Comparison of ENCODE assay signal across 22 cellular contexts in the genomic region with DNA sequence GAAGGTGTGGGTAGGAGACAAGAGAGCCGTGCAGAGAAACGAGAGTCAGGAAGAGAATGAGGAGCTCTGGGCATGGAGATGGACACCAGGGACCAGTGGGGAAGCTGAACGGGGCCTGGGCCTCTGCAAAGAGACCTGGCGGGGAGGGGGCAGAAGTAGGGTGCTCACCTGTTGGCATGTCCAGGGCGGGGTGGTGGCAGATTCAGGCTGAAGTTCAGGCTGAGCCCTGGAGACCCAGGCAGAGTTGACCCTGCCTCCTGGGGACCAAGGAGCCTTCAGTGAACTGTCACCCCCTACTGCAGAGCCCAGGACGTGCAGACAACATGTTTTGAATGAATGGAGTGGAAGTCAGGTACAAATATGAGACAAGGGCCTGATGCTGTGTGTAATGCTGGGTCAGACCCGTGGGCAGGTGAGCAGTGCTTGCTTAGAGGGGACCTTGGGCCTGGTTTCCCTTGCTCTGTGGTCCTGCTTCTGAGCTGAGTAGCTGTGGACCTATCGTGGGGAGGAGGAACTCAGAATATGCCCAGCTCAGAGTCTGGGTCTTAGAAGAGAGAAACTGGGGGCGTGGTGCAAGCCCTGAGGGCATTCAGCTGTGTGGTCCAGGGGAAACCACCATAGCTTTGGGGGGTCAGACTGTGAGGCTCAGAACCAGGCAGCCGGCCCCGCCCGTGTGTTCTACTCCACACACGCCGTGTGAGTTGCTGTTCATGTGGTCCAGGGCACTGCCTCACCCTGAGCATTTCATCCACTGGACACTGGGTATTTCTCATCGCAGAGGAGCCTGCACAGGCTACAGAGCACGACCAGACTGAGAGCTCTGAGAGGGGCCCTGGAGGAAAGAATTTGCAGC. TPM values are rescaled to one million over a fixed set of nuclear protein-coding genes. Genes with fewer than 3 reads are reported as not detected.
DNase-seq lines count a peak whose midpoint lies in the region; ATAC-seq and TF ChIP-seq lines count a peak whose summit lies in the region.
"Had no signal": no experiment of that assay in that cellular context is flagged by ENCODE, and none has a peak within 500 bp of the region (broad histone marks: within the 10 kb centered on the region; RNA-seq: fewer than 3 reads in every experiment).

No MANE protein-coding gene starts in this region.

- no peak overlapping the region for H3K27ac ChIP-seq in WERI-Rb-1
- H3K27ac ChIP-seq: 22Rv1, HL-60 had no signal

- no peak for DNase-seq in activated CD8-positive, alpha-beta T cell treated with anti-CD3 and anti-CD28 coated beads, Interleukin-2, amount 10 ng/mL, durations not matched to agents 7 days and 5 days
- no peak for DNase-seq in activated CD8-positive, alpha-beta T cell treated with anti-CD3 and anti-CD28 coated beads for 36 hours
- DNase-seq in WERI-Rb-1 (no peak), GM10266 (ENCODE audit: extremely low spot score) (no peak)
- DNase-seq in naive thymus-derived CD8-positive, alpha-beta T cell, result no peak
- DNase-seq: BE2C; Calu3; CD4-positive, alpha-beta T cell; DMS53; MV-4-11; NCI-H1417 treated with DMSO at 0.1 percent for 48 hours; NCI-H2029; NCI-H2171; NCI-H446 treated with DMSO at 0.1 percent for 48 hours; SK-N-SH had no signal

- no peak overlapping the region for H3K4me3 ChIP-seq in WERI-Rb-1 (ENCODE audit: low read depth, low read length)
- H3K4me3 ChIP-seq: GM23338, K562 had no signal

- intact Hi-C loops in activated CD8-positive, alpha-beta T cell treated with anti-CD3 and anti-CD28 coated beads for 36 hours (cut with micrococcal nuclease), result no loop called here

- no peak for ATAC-seq in activated CD8-positive, alpha-beta T cell treated with anti-CD3 and anti-CD28 coated beads, Interleukin-2, amount 10 ng/mL, durations not matched to agents 7 days and 5 days
- no peak for ATAC-seq in activated CD8-positive, alpha-beta T cell treated with anti-CD3 and anti-CD28 coated beads for 36 hours
- no peak for ATAC-seq in naive thymus-derived CD8-positive, alpha-beta T cell
- ATAC-seq in stimulated activated memory B cell treated with anti-CD40 and anti-IgM and Interleukin-4, amounts not matched to agents 10 μg/mL and 1 μg/mL and 100 μg/mL, for 72 hours, result no peak
- no peak for ATAC-seq in HG02852 (IDR thresholded peaks at IDR 0.05; ENCODE audit: unreplicated experiment)
- ATAC-seq in GM21423 (IDR thresholded peaks at IDR 0.05; ENCODE audit: unreplicated experiment), result no peak
- ATAC-seq: GM23338, K562 had no signal

- no peaks in the 10 kb centered on the region for H3K36me3 ChIP-seq in WERI-Rb-1
- H3K36me3 ChIP-seq: BE2C had no signal

- H3K4me1 Mint-ChIP-seq in activated CD8-positive, alpha-beta T cell treated with anti-CD3 and anti-CD28 coated beads, Interleukin-2, amount 10 ng/mL, durations not matched to agents 7 days and 5 days (ENCODE audit: low read depth), result peaks cover 15% of the 10 kb centered on the region
- peaks cover 6% of the 10 kb centered on the region for H3K4me1 Mint-ChIP-seq in activated CD8-positive, alpha-beta T cell treated with anti-CD3 and anti-CD28 coated beads for 36 hours (ENCODE audit: low read depth)
- H3K4me1 Mint-ChIP-seq in naive thymus-derived CD8-positive, alpha-beta T cell, result peaks cover 10 to 16% (median 12%) of the 10 kb centered on the region in 4 donors
- H3K4me1 Mint-ChIP-seq in stimulated activated memory B cell treated with anti-CD40 and anti-IgM and Interleukin-4, amounts not matched to agents 10 μg/mL and 1 μg/mL and 100 μg/mL, for 72 hours, result no peaks in the 10 kb centered on the region
- H3K4me1 Mint-ChIP-seq: GM23338 had no signal

- no peaks in the 10 kb centered on the region for H3K27me3 ChIP-seq in WERI-Rb-1 (ENCODE audit: insufficient read depth, low read depth, severe bottlenecking)
- H3K27me3 ChIP-seq: BE2C had no signal

- no peaks in the 10 kb centered on the region for H3K9me3 ChIP-seq in WERI-Rb-1 (ENCODE audit: severe bottlenecking)
- H3K9me3 ChIP-seq: BE2C, SK-N-SH had no signal

- H3K36me3 Mint-ChIP-seq in activated CD8-positive, alpha-beta T cell treated with anti-CD3 and anti-CD28 coated beads, Interleukin-2, amount 10 ng/mL, durations not matched to agents 7 days and 5 days (ENCODE audit: low read depth), result no peaks in the 10 kb centered on the region
- H3K36me3 Mint-ChIP-seq in activated CD8-positive, alpha-beta T cell treated with anti-CD3 and anti-CD28 coated beads for 36 hours (ENCODE audit: low read depth), result no peaks in the 10 kb centered on the region
- H3K36me3 Mint-ChIP-seq in naive thymus-derived CD8-positive, alpha-beta T cell, result no peaks in the 10 kb centered on the region
- no peaks in the 10 kb centered on the region for H3K36me3 Mint-ChIP-seq in stimulated activated memory B cell treated with anti-CD40 and anti-IgM and Interleukin-4, amounts not matched to agents 10 μg/mL and 1 μg/mL and 100 μg/mL, for 72 hours

- no peak overlapping the region for H3K4me3 Mint-ChIP-seq in activated CD8-positive, alpha-beta T cell treated with anti-CD3 and anti-CD28 coated beads, Interleukin-2, amount 10 ng/mL, durations not matched to agents 7 days and 5 days
- H3K4me3 Mint-ChIP-seq in activated CD8-positive, alpha-beta T cell treated with anti-CD3 and anti-CD28 coated beads for 36 hours, result no peak overlapping the region
- H3K4me3 Mint-ChIP-seq in naive thymus-derived CD8-positive, alpha-beta T cell, result no peak overlapping the region
- no peak overlapping the region for H3K4me3 Mint-ChIP-seq in stimulated activated memory B cell treated with anti-CD40 and anti-IgM and Interleukin-4, amounts not matched to agents 10 μg/mL and 1 μg/mL and 100 μg/mL, for 72 hours
- H3K4me3 Mint-ChIP-seq: CD4-positive, alpha-beta T cell; GM23338 had no signal

- peaks cover 14% of the 10 kb centered on the region for H3K27me3 Mint-ChIP-seq in activated CD8-positive, alpha-beta T cell treated with anti-CD3 and anti-CD28 coated beads, Interleukin-2, amount 10 ng/mL, durations not matched to agents 7 days and 5 days (ENCODE audit: low read depth)
- H3K27me3 Mint-ChIP-seq in activated CD8-positive, alpha-beta T cell treated with anti-CD3 and anti-CD28 coated beads for 36 hours, result no peaks in the 10 kb centered on the region
- H3K27me3 Mint-ChIP-seq in naive thymus-derived CD8-positive, alpha-beta T cell, result no peaks in the 10 kb centered on the region
- no peaks in the 10 kb centered on the region for H3K27me3 Mint-ChIP-seq in stimulated activated memory B cell treated with anti-CD40 and anti-IgM and Interleukin-4, amounts not matched to agents 10 μg/mL and 1 μg/mL and 100 μg/mL, for 72 hours
- H3K27me3 Mint-ChIP-seq: CD4-positive, alpha-beta T cell had no signal

- H3K9me3 Mint-ChIP-seq in activated CD8-positive, alpha-beta T cell treated with anti-CD3 and anti-CD28 coated beads, Interleukin-2, amount 10 ng/mL, durations not matched to agents 7 days and 5 days (ENCODE audit: insufficient read depth), result no peaks in the 10 kb centered on the region
- H3K9me3 Mint-ChIP-seq in activated CD8-positive, alpha-beta T cell treated with anti-CD3 and anti-CD28 coated beads for 36 hours, result no peaks in the 10 kb centered on the region
- H3K9me3 Mint-ChIP-seq in naive thymus-derived CD8-positive, alpha-beta T cell, result peaks cover 0 to 2% (median 0%) of the 10 kb centered on the region in 9 donors
- H3K9me3 Mint-ChIP-seq in stimulated activated memory B cell treated with anti-CD40 and anti-IgM and Interleukin-4, amounts not matched to agents 10 μg/mL and 1 μg/mL and 100 μg/mL, for 72 hours, result no peaks in the 10 kb centered on the region
- H3K9me3 Mint-ChIP-seq: CD4-positive, alpha-beta T cell had no signal

- POLR2A ChIA-PET in activated CD8-positive, alpha-beta T cell treated with anti-CD3 and anti-CD28 coated beads, Interleukin-2, amount 10 ng/mL, durations not matched to agents 7 days and 5 days (lab: Charles Lee), result no interaction called here
- POLR2A ChIA-PET in activated CD8-positive, alpha-beta T cell treated with anti-CD3 and anti-CD28 coated beads for 36 hours (lab: Charles Lee), result interaction anchor here (0.6 to 0.9 kb wide), 2 partner anchors 26 to 41 kb away, joined by 3 read pairs; no protein-coding TSS in a partner anchor
- POLR2A ChIA-PET in naive thymus-derived CD8-positive, alpha-beta T cell (lab: Charles Lee), result interaction anchor here (1.2 to 1.7 kb wide), 4 partner anchors 8 to 13 kb away, joined by 3 to 7 read pairs (median 4); no protein-coding TSS in a partner anchor

- CTCF ChIA-PET in activated CD8-positive, alpha-beta T cell treated with anti-CD3 and anti-CD28 coated beads, Interleukin-2, amount 10 ng/mL, durations not matched to agents 7 days and 5 days (lab: Charles Lee), result interaction anchor here (1.8 kb wide), 1 partner anchor 58 kb away, joined by 7 read pairs; no protein-coding TSS in a partner anchor
- CTCF ChIA-PET in activated CD8-positive, alpha-beta T cell treated with anti-CD3 and anti-CD28 coated beads for 36 hours (lab: Charles Lee), result interaction anchor here (1.1 kb wide), 1 partner anchor 22 kb away, joined by 3 read pairs; no protein-coding TSS in a partner anchor

- peak overlapping the region; percentile 27 for H3K27ac Mint-ChIP-seq in activated CD8-positive, alpha-beta T cell treated with anti-CD3 and anti-CD28 coated beads, Interleukin-2, amount 10 ng/mL, durations not matched to agents 7 days and 5 days
- H3K27ac Mint-ChIP-seq in activated CD8-positive, alpha-beta T cell treated with anti-CD3 and anti-CD28 coated beads for 36 hours, result no peak overlapping the region
- H3K27ac Mint-ChIP-seq in naive thymus-derived CD8-positive, alpha-beta T cell, result peak overlapping the region in 6 of 10 donors; percentile 22 to 76 (median 48)
- H3K27ac Mint-ChIP-seq in stimulated activated memory B cell treated with anti-CD40 and anti-IgM and Interleukin-4, amounts not matched to agents 10 μg/mL and 1 μg/mL and 100 μg/mL, for 72 hours, result peak overlapping the region; percentile 12
- H3K27ac Mint-ChIP-seq: CD4-positive, alpha-beta T cell; GM23338 had no signal

- no peak for TF ChIP-seq CTCF in activated CD8-positive, alpha-beta T cell treated with anti-CD3 and anti-CD28 coated beads for 36 hours (IDR thresholded peaks at IDR 0.05)
- TF ChIP-seq CTCF in WERI-Rb-1 (IDR thresholded peaks at IDR 0.05; ENCODE audit: low read depth, low read length) (peak; percentile 28; the same call in 1 of the 2 replicates), GM10266 (IDR thresholded peaks at IDR 0.05; ENCODE audit: control insufficient read depth, insufficient read depth, low read depth, missing control alignments) (no peak)

RNA-seq across cellular contexts. Expression of a gene that starts 21.3 kb away (rescaled TPM):
- not detected for total RNA-seq in activated CD8-positive, alpha-beta T cell treated with anti-CD3 and anti-CD28 coated beads, Interleukin-2, amount 10 ng/mL, durations not matched to agents 7 days and 5 days
- not detected for total RNA-seq in activated CD8-positive, alpha-beta T cell treated with anti-CD3 and anti-CD28 coated beads for 36 hours
- 1 to 10 TPM; 2.7 to 3.1 TPM for total RNA-seq in naive thymus-derived CD8-positive, alpha-beta T cell
- polyA plus RNA-seq in naive thymus-derived CD8-positive, alpha-beta T cell, result under 1 TPM; 0.03 to 0.07 (median 0.06) TPM
- total RNA-seq: Calu3, GM23338, K562 had no signal
- polyA plus RNA-seq: GM23338, K562, SK-N-SH had no signal

RNA-seq across cellular contexts. Expression of a gene that starts 39.6 kb away (rescaled TPM):
- 10 to 100 TPM; 19.5 to 23.6 TPM for total RNA-seq in activated CD8-positive, alpha-beta T cell treated with anti-CD3 and anti-CD28 coated beads, Interleukin-2, amount 10 ng/mL, durations not matched to agents 7 days and 5 days
- 10 to 100 TPM; 29.6 to 29.7 TPM for total RNA-seq in activated CD8-positive, alpha-beta T cell treated with anti-CD3 and anti-CD28 coated beads for 36 hours
- 10 to 100 TPM; 29.4 to 33.3 TPM for total RNA-seq in naive thymus-derived CD8-positive, alpha-beta T cell
- polyA plus RNA-seq in naive thymus-derived CD8-positive, alpha-beta T cell, result 1 to 10 TPM; 4.2 to 6.3 (median 4.7) TPM
